In the genomic region with DNA sequence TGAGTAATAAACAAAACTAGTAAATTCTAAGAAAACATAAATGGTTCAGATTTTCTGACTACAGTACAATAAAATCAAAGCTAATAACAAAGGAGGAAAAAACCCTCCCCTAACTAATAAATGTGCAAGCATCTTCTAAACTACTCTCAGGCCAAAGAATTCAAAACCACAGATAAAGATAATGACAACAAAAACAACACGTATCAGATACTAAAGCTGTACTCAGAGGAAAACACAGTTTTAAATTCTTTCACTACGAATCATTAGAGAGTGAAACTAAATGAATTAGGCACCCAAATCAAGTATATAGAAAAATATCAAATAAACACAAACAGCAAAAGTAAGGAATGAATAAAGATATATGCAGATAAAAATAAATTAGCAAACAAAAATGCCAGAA, we compare ENCODE assay signal across 1 cellular context.
TF ChIP-seq lines count a peak whose summit lies in the region.

No MANE protein-coding gene starts in this region.

TF ChIP-seq in WTC11, 78 proteins besides CTCF, POLR2A, EP300 and RAD21 (continued from another document):
- TF ChIP-seq, protein P1, sequence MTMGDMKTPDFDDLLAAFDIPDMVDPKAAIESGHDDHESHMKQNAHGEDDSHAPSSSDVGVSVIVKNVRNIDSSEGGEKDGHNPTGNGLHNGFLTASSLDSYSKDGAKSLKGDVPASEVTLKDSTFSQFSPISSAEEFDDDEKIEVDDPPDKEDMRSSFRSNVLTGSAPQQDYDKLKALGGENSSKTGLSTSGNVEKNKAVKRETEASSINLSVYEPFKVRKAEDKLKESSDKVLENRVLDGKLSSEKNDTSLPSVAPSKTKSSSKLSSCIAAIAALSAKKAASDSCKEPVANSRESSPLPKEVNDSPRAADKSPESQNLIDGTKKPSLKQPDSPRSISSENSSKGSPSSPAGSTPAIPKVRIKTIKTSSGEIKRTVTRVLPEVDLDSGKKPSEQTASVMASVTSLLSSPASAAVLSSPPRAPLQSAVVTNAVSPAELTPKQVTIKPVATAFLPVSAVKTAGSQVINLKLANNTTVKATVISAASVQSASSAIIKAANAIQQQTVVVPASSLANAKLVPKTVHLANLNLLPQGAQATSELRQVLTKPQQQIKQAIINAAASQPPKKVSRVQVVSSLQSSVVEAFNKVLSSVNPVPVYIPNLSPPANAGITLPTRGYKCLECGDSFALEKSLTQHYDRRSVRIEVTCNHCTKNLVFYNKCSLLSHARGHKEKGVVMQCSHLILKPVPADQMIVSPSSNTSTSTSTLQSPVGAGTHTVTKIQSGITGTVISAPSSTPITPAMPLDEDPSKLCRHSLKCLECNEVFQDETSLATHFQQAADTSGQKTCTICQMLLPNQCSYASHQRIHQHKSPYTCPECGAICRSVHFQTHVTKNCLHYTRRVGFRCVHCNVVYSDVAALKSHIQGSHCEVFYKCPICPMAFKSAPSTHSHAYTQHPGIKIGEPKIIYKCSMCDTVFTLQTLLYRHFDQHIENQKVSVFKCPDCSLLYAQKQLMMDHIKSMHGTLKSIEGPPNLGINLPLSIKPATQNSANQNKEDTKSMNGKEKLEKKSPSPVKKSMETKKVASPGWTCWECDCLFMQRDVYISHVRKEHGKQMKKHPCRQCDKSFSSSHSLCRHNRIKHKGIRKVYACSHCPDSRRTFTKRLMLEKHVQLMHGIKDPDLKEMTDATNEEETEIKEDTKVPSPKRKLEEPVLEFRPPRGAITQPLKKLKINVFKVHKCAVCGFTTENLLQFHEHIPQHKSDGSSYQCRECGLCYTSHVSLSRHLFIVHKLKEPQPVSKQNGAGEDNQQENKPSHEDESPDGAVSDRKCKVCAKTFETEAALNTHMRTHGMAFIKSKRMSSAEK (CRISPR knock-in tag; IDR thresholded peaks at IDR 0.05; ENCODE audit: borderline replicate concordance) = no peak
